ENCODE assay signal across 27 cellular contexts in the genomic region with DNA sequence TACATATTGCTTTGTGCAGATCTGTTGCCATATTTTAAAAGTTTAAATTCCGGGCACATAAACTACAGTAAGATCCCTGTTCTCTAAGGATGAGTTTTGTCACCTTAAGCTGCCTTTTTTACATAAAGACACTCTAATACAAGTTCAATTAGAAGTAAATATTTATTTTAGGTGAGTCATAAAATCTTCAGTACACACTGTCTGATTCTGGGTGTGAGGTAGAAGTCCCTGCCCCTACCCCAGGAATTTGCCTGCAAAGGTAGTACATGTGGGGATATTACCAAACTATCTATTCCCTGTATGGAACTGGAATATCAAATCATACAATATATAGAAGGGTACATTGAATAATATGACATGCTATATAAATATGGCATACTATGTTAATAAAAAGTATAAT.
"Had no signal": no experiment of that assay in that cellular context is flagged by ENCODE, and none has a peak within 500 bp of the region (broad histone marks: within the 10 kb centered on the region; RNA-seq: fewer than 3 reads in every experiment).

No MANE protein-coding gene starts in this region.

- DNase-seq: naive thymus-derived CD8-positive, alpha-beta T cell; nephron progenitor cell; nucleus accumbens; posterior cingulate gyrus; psoas muscle; right cardiac atrium; right lobe of liver; sigmoid colon; small intestine; stimulated activated CD4-positive, alpha-beta T cell treated with anti-CD3 and anti-CD28 coated beads, Interleukin-15, amount 100 ng/mL, for 24 hours; stimulated activated CD4-positive, alpha-beta T cell treated with anti-CD3 and anti-CD28 coated beads, Interleukin-2, amount 100 ng/mL, for 24 hours; stimulated activated CD4-positive, alpha-beta T cell treated with anti-CD3 and anti-CD28 coated beads, Interleukin-2, amount 100 ng/mL, for 48 hours; stimulated activated CD4-positive, alpha-beta T cell treated with anti-CD3 and anti-CD28 coated beads, Interleukin-4, amount 100 ng/mL, for 24 hours; stimulated activated naive B cell treated with anti-CD40 and anti-IgM and Interleukin-4, amounts not matched to agents 10 μg/mL and 1 μg/mL and 100 μg/mL, for 72 hours; stimulated activated naive CD4-positive, alpha-beta T cell treated with Interleukin-2 at 50 U/mL for 16 hours; stimulated activated naive CD8-positive, alpha-beta T cell treated with anti-CD3 and anti-CD28 coated beads, Interleukin-15, amount 100 ng/mL, for 72 hours; substantia nigra; testis; tibial artery; transverse colon; upper lobe of right lung; uterus had no signal

- H3K4me1 ChIP-seq: parathyroid adenoma, psoas muscle, right lobe of liver, sigmoid colon, suprapubic skin, testis, tibial artery, transverse colon, upper lobe of right lung, uterus had no signal

- H3K27me3 ChIP-seq: testis had no signal

- H3K36me3 ChIP-seq: neutrophil, right lobe of liver, sigmoid colon, suprapubic skin, tibial artery, transverse colon, upper lobe of right lung, uterus had no signal

- H3K9me3 ChIP-seq: neutrophil, psoas muscle, right lobe of liver, sigmoid colon, suprapubic skin, testis, tibial artery, transverse colon, upper lobe of right lung, uterus had no signal

- ATAC-seq: naive thymus-derived CD8-positive, alpha-beta T cell; natural killer cell treated with Interleukin-12 subunit alpha and Interleukin-12 subunit beta and Interleukin-15 and Interleukin-18, amount 100 ng/mL, for 72 hours; psoas muscle; right cardiac atrium; right lobe of liver; stimulated activated effector memory CD8-positive, alpha-beta T cell treated with anti-CD3 and anti-CD28 coated beads, Interleukin-12 subunit alpha, Interleukin-12 subunit beta, amount 100 ng/mL, for 72 hours; stimulated activated naive B cell treated with anti-CD40 and anti-IgM and Interleukin-4, amounts not matched to agents 10 μg/mL and 1 μg/mL and 100 μg/mL, for 72 hours; stimulated activated naive CD8-positive, alpha-beta T cell treated with anti-CD3 and anti-CD28 coated beads, Interleukin-15, amount 100 ng/mL, for 72 hours; upper lobe of right lung had no signal

- H3K4me3 ChIP-seq: psoas muscle, right lobe of liver, sigmoid colon, suprapubic skin, testis, tibial artery, transverse colon, upper lobe of right lung, uterus had no signal

- H3K27ac ChIP-seq: neutrophil, parathyroid adenoma, psoas muscle, right lobe of liver, sigmoid colon, suprapubic skin, testis, tibial artery, transverse colon, upper lobe of right lung, uterus had no signal
